In the genomic region with DNA sequence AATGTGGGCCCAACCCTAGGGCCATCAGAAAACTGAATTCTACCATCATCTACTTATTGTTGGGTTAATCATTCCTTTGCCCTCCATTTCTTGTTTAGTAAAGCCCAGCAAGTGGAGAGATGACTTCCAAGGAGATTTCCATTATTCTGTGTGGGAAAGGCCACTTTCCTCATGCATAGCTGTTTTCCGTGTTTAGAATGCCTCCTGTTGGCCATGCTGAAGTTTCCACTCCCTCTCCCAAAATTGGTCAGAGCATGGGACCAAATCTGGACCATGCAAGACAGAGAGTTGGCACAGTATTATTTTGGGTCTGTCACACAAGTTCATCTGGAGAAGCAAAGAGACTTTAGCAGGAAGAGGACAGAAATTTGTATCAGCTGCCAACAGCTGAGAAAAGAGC, we compare ENCODE assay signal across 23 cellular contexts. TPM values are rescaled to one million over a fixed set of nuclear protein-coding genes. Genes with fewer than 3 reads are reported as not detected.
"Had no signal": no experiment of that assay in that cellular context is flagged by ENCODE, and none has a peak within 500 bp of the region (broad histone marks: within the 10 kb centered on the region; RNA-seq: fewer than 3 reads in every experiment).

No MANE protein-coding gene starts in this region.

- H3K27me3 ChIP-seq: colonic mucosa, esophagus muscularis mucosa, neural progenitor cell, pancreas, testis, tibial nerve, upper lobe of right lung, vagina had no signal

- H3K4me1 ChIP-seq: colonic mucosa, esophagus muscularis mucosa, left ventricle myocardium inferior, lower lobe of right lung, neural progenitor cell, pancreas, testis, tibial nerve, upper lobe of right lung, vagina had no signal

- ATAC-seq: lower lobe of right lung; natural killer cell treated with Interleukin-12 subunit alpha and Interleukin-12 subunit beta and Interleukin-15 and Interleukin-18, amount 100 ng/mL, for 72 hours; pancreas; sciatic nerve; stimulated activated naive B cell treated with anti-CD40 and anti-IgM and Interleukin-4, amounts not matched to agents 10 μg/mL and 1 μg/mL and 100 μg/mL, for 72 hours; stimulated activated naive CD8-positive, alpha-beta T cell treated with anti-CD3 and anti-CD28 coated beads, Interleukin-15, amount 100 ng/mL, for 72 hours; upper lobe of right lung had no signal

- H3K4me3 ChIP-seq: colonic mucosa, esophagus muscularis mucosa, left ventricle myocardium inferior, lower lobe of right lung, neural progenitor cell, pancreas, skin epidermis, testis, tibial nerve, upper lobe of right lung, vagina had no signal

- H3K36me3 ChIP-seq: colonic mucosa, esophagus muscularis mucosa, left ventricle myocardium inferior, lower lobe of right lung, neural progenitor cell, pancreas, tibial nerve, upper lobe of right lung, vagina had no signal

- H3K27ac ChIP-seq: colonic mucosa, esophagus muscularis mucosa, left ventricle myocardium inferior, lower lobe of right lung, neural progenitor cell, pancreas, testis, tibial nerve, upper lobe of right lung, vagina had no signal

- H2AFZ ChIP-seq: neural progenitor cell had no signal

- H3K9ac ChIP-seq: neural progenitor cell had no signal

- DNase-seq: colonic mucosa; effector CD4-positive, alpha-beta T cell; foreskin fibroblast; immature natural killer cell; left ventricle myocardium inferior; lower lobe of right lung; midbrain; nucleus accumbens; pancreas; stimulated activated CD4-positive, alpha-beta T cell treated with anti-CD3 and anti-CD28 coated beads, Interleukin-2, amount 100 ng/mL, for 24 hours; stimulated activated CD4-positive, alpha-beta T cell treated with anti-CD3 and anti-CD28 coated beads, Interleukin-4, amount 100 ng/mL, for 4 hours; stimulated activated naive B cell treated with anti-CD40 and anti-IgM and Interleukin-4, amounts not matched to agents 10 μg/mL and 1 μg/mL and 100 μg/mL, for 72 hours; stimulated activated naive CD8-positive, alpha-beta T cell treated with anti-CD3 and anti-CD28 coated beads, Interleukin-15, amount 100 ng/mL, for 72 hours; testis; upper lobe of right lung had no signal

- H3K9me3 ChIP-seq: colonic mucosa, left ventricle myocardium inferior, lower lobe of right lung, pancreas, testis, tibial nerve, upper lobe of right lung, vagina had no signal

- FAIRE-seq: keratinocyte, pancreas had no signal

- H3K4me2 ChIP-seq: neural progenitor cell had no signal

RNA-seq across cellular contexts. Expression of gene SUSD5, which starts 15.3 kb away (rescaled TPM):
- total RNA-seq: natural killer cell treated with Interleukin-12 subunit alpha and Interleukin-12 subunit beta and Interleukin-15 and Interleukin-18, amount 100 ng/mL, for 72 hours had no signal
- polyA plus RNA-seq: immature natural killer cell had no signal

RNA-seq across cellular contexts. Expression of gene FBXL2, which starts 43.4 kb away (rescaled TPM):
- total RNA-seq: natural killer cell treated with Interleukin-12 subunit alpha and Interleukin-12 subunit beta and Interleukin-15 and Interleukin-18, amount 100 ng/mL, for 72 hours had no signal
